12 cellular contexts compared by ENCODE assay signal in genomic region chr11:95282337-95282751, GRCh38. TPM values are rescaled to one million over a fixed set of nuclear protein-coding genes. Genes with fewer than 3 reads are reported as not detected.
A peak's percentile ranks its signal among the peaks of the same experiment; 100 is the strongest.
DNase-seq lines count a peak whose midpoint lies in the region; ATAC-seq, FAIRE-seq and TF ChIP-seq lines count a peak whose summit lies in the region.
"Had no signal": no experiment of that assay in that cellular context is flagged by ENCODE, and none has a peak within 500 bp of the region (broad histone marks: within the 10 kb centered on the region; RNA-seq: fewer than 3 reads in every experiment).

No MANE protein-coding gene starts in this region.

- H3K27me3 ChIP-seq in left ventricle myocardium inferior (ENCODE audit: low read depth) (no peaks in the 10 kb centered on the region), K562 (ENCODE audit: control insufficient read depth in 2 of 2, insufficient read depth in 2 of 2, low read length in 2 of 2) (0 out of 5 replicates have a peak, but pooled peaks cover 0 to 2% of the 10 kb centered on the region in 2 experiments)

- H3K36me3 Mint-ChIP-seq in type B pancreatic cell: no peaks in the 10 kb centered on the region
- H3K36me3 Mint-ChIP-seq in activated CD4-positive, alpha-beta T cell treated with anti-CD3 and anti-CD28 coated beads, Interleukin-2, amount 10 ng/mL, durations not matched to agents 7 days and 5 days (ENCODE audit: low read depth): no peaks in the 10 kb centered on the region

- no peaks in the 10 kb centered on the region for H3K9me3 ChIP-seq in left ventricle myocardium inferior (replicated peaks)
- H3K9me3 ChIP-seq in K562 (replicated peaks; ENCODE audit: control insufficient read depth, insufficient read depth, low read depth, low read length): no peaks in the 10 kb centered on the region

- peaks cover 8% of the 10 kb centered on the region for H3K9me3 Mint-ChIP-seq in type B pancreatic cell
- H3K9me3 Mint-ChIP-seq in activated CD4-positive, alpha-beta T cell treated with anti-CD3 and anti-CD28 coated beads, Interleukin-2, amount 10 ng/mL, durations not matched to agents 7 days and 5 days: peaks cover 2% of the 10 kb centered on the region

- no peak for TF ChIP-seq POLR2A in K562 (conservative IDR thresholded peaks at IDR 0.05)

- DNase-seq in Right ventricle myocardium superior (no peak), left ventricle myocardium inferior (no peak), K562 (ENCODE audit: extremely low read depth in 1 of 4, low spot score in 3 of 4) (no peak), left lobe of liver (ENCODE audit: low spot score) (peak; percentile 70), type B pancreatic cell (ENCODE audit: extremely low spot score, unreplicated experiment) (no peak), T1000 (lab: John Stamatoyannopoulos, UW) (no peak), OCI-M1 (lab: John Stamatoyannopoulos, UW) (no peak)
- DNase-seq in activated CD4-positive, alpha-beta T cell treated with anti-CD3 and anti-CD28 coated beads, Interleukin-2, amount 10 ng/mL, durations not matched to agents 7 days and 5 days: no peak
- DNase-seq: activated CD4-positive, alpha-beta T cell treated with anti-CD3 and anti-CD28 coated beads, Interleukin-2, amount 10 ng/mL, durations not matched to agents 24 days and 14 days; MM.1S; stimulated activated CD8-positive, alpha-beta memory T cell treated with anti-CD3 and anti-CD28 coated beads, Interleukin-4, amount 100 ng/mL, for 48 hours; SW 1271 had no signal

- TF ChIP-seq RAD21 in K562 (CRISPR knock-in tag; conservative IDR thresholded peaks at IDR 0.05 in 1 of 2, IDR thresholded peaks at IDR 0.05 in 1 of 2): no peak

- ATAC-seq in Right ventricle myocardium superior (ENCODE audit: poor library complexity) (peak; percentile 34), K562 (no peak), left lobe of liver (peak; percentile 95)

- H3K4me3 ChIP-seq in left ventricle myocardium inferior (no peak overlapping the region), K562 (no peak overlapping the region)

- H3K36me3 ChIP-seq in left ventricle myocardium inferior: no peaks in the 10 kb centered on the region
- no peaks in the 10 kb centered on the region for H3K36me3 ChIP-seq in K562 (ENCODE audit: control insufficient read depth, insufficient read depth, low read length)

- H3K79me2 ChIP-seq in K562 (ENCODE audit: control insufficient read depth, insufficient read depth, low read length): no peaks in the 10 kb centered on the region

- no peaks in the 10 kb centered on the region for H3K4me1 ChIP-seq in left ventricle myocardium inferior
- no peaks in the 10 kb centered on the region for H3K4me1 ChIP-seq in K562 (replicated peaks in 1 of 2; ENCODE audit: control insufficient read depth in 2 of 2, insufficient read depth in 2 of 2, low read length in 2 of 2)

- H3K9me1 ChIP-seq in K562 (ENCODE audit: control insufficient read depth, insufficient read depth, low read length): no peaks in the 10 kb centered on the region

- no peak for TF ChIP-seq CTCF in left ventricle myocardium inferior (IDR thresholded peaks at IDR 0.05; ENCODE audit: borderline replicate concordance)
- no peak for TF ChIP-seq CTCF in K562 (IDR thresholded peaks at IDR 0.05 in 2 of 3, conservative IDR thresholded peaks at IDR 0.05 in 1 of 3; ENCODE audit: insufficient read depth in 2 of 3, low read depth in 1 of 3, low read length in 3 of 3)
- TF ChIP-seq CTCF in type B pancreatic cell (conservative IDR thresholded peaks at IDR 0.05): no peak

- in situ Hi-C loops in K562 (cut with MboI): no loop called here

- no peak for TF ChIP-seq EP300 in K562 (IDR thresholded peaks at IDR 0.05; ENCODE audit: low read length)

- H3K4me2 ChIP-seq in K562 (ENCODE audit: insufficient read depth, low read length): no peak overlapping the region

- no peak overlapping the region for H2AFZ ChIP-seq in K562 (ENCODE audit: low read depth, low read length)

- H3K4me1 Mint-ChIP-seq in type B pancreatic cell (ENCODE audit: unreplicated experiment): peaks cover 27% of the 10 kb centered on the region
- H3K4me1 Mint-ChIP-seq in activated CD4-positive, alpha-beta T cell treated with anti-CD3 and anti-CD28 coated beads, Interleukin-2, amount 10 ng/mL, durations not matched to agents 7 days and 5 days: peaks cover 1% of the 10 kb centered on the region

- no TSS peak for BruUV-seq in K562 (replicated peaks; lab: Mats Ljungman, UMichigan)

- H3K27me3 Mint-ChIP-seq in type B pancreatic cell: no peaks in the 10 kb centered on the region
- no peaks in the 10 kb centered on the region for H3K27me3 Mint-ChIP-seq in activated CD4-positive, alpha-beta T cell treated with anti-CD3 and anti-CD28 coated beads, Interleukin-2, amount 10 ng/mL, durations not matched to agents 7 days and 5 days

- intact Hi-C loops in Right ventricle myocardium superior (cut with DNase I) (no loop called here), left ventricle myocardium inferior (cut with micrococcal nuclease) (no loop called here), K562 (cut with micrococcal nuclease) (no loop called here)

- H3K9ac ChIP-seq in K562 (ENCODE audit: insufficient read depth in 1 of 2, low read depth in 2 of 2, low read length in 2 of 2): no peak overlapping the region

- POLR2A ChIA-PET in K562 (lab: Yijun Ruan, JAX): interaction anchor here (0.6 to 0.7 kb wide), 2 partner anchors 63 to 215 kb away, joined by 3 read pairs; no protein-coding TSS in a partner anchor
- POLR2A ChIA-PET in activated CD4-positive, alpha-beta T cell treated with anti-CD3 and anti-CD28 coated beads, Interleukin-2, amount 10 ng/mL, durations not matched to agents 7 days and 5 days (lab: Charles Lee): interaction anchor here (0.6 kb wide), 1 partner anchor 25 kb away, joined by 3 read pairs; no protein-coding TSS in a partner anchor

- 1% methylated on average over 4 of the region's 4 CpGs for WGBS in K562 (ENCODE audit: insufficient coverage, low coverage, missing lambda C conversion rate)

- no peak overlapping the region for H3K27ac ChIP-seq in left ventricle myocardium inferior (replicated peaks)
- no peak overlapping the region for H3K27ac ChIP-seq in K562 (ENCODE audit: extremely low read depth, low read depth, low read length)

- H4K20me1 ChIP-seq in K562 (replicated peaks; ENCODE audit: control insufficient read depth, insufficient read depth, low read length): no peaks in the 10 kb centered on the region

- H3K4me3 Mint-ChIP-seq in type B pancreatic cell: no peak overlapping the region
- no peak overlapping the region for H3K4me3 Mint-ChIP-seq in activated CD4-positive, alpha-beta T cell treated with anti-CD3 and anti-CD28 coated beads, Interleukin-2, amount 10 ng/mL, durations not matched to agents 7 days and 5 days
- H3K4me3 Mint-ChIP-seq: activated CD4-positive, alpha-beta T cell treated with anti-CD3 and anti-CD28 coated beads, Interleukin-2, amount 10 ng/mL, durations not matched to agents 24 days and 14 days had no signal

- CTCF ChIA-PET in K562 (lab: Yijun Ruan, JAX; ENCODE audit: low intra/inter-chr PET ratio): no interaction called here
- CTCF ChIA-PET in activated CD4-positive, alpha-beta T cell treated with anti-CD3 and anti-CD28 coated beads, Interleukin-2, amount 10 ng/mL, durations not matched to agents 7 days and 5 days (lab: Charles Lee): interaction anchor here (0.7 to 1.1 kb wide), 2 partner anchors 38 to 108 kb away, joined by 3 read pairs; no protein-coding TSS in a partner anchor

- H3K27ac Mint-ChIP-seq in type B pancreatic cell: peak overlapping the region; percentile 55
- H3K27ac Mint-ChIP-seq in activated CD4-positive, alpha-beta T cell treated with anti-CD3 and anti-CD28 coated beads, Interleukin-2, amount 10 ng/mL, durations not matched to agents 7 days and 5 days: no peak overlapping the region
- H3K27ac Mint-ChIP-seq: activated CD4-positive, alpha-beta T cell treated with anti-CD3 and anti-CD28 coated beads, Interleukin-2, amount 10 ng/mL, durations not matched to agents 24 days and 14 days had no signal

- no peak for FAIRE-seq in K562 (lab: Jason Lieb, UNC)

RNA-seq across cellular contexts. Expression of gene SESN3, which starts 51.3 kb away (rescaled TPM):
- total RNA-seq in Right ventricle myocardium superior: 4.8 TPM
- total RNA-seq in left ventricle myocardium inferior: 8.1 TPM
- 0.83 and 3.3 TPM in 2 replicates for total RNA-seq in K562 (2011; cell fraction: chromatin; rRNA removed; ENCODE audit: low replicate concordance)
- total RNA-seq in K562 (2011; cell fraction: nucleolus; rRNA removed): 0.17 and 0.53 TPM in 2 replicates
- total RNA-seq in K562 (2011; cell fraction: nucleoplasm; rRNA removed): 1.4 and 2.3 TPM in 2 replicates
- total RNA-seq in K562 (2014; rRNA removed): 1.1 and 1.5 TPM in 2 replicates
- 2.0 and 2.1 TPM in 2 replicates for total RNA-seq in K562 (2014; rRNA removed; fragmentation: Illumina TruSeq; extraction: Trizol)
- 1.9 and 2.4 TPM in 2 replicates for total RNA-seq in K562 (2015; rRNA removed; fragmentation: Illumina TruSeq; extraction: Trizol)
- total RNA-seq in K562 (2021): 2.5 and 2.6 TPM in 2 replicates
- polyA plus RNA-seq in K562 (2011; rRNA removed): 0.95 and 1.6 TPM in 2 replicates
- polyA plus RNA-seq in K562 (2011; cell fraction: cytosol; rRNA removed): 0.09 and 0.63 TPM in 2 replicates
- 0.47 and 1.7 TPM in 2 replicates for polyA plus RNA-seq in K562 (2011; cell fraction: nucleus; rRNA removed)
- 1.3 and 1.6 TPM in 2 replicates for polyA plus RNA-seq in K562 (2012)
- 1.1 and 1.5 TPM in 2 replicates for polyA plus RNA-seq in K562 (2014; fragmentation: Illumina TruSeq; extraction: Trizol)
- polyA plus RNA-seq in K562 (2014; fragmentation: Nextera tagmentation; extraction: Ambion mirVana): under 1 TPM; 0.44 to 0.48 TPM
- 0.78 and 0.81 TPM in 2 replicates for polyA plus RNA-seq in K562 (2014; rRNA removed)
- 1.6 and 3.4 TPM in 2 replicates for polyA minus RNA-seq in K562 (2011; rRNA and poly(A)+ RNA removed)
- 0.38 and 0.82 TPM in 2 replicates for polyA minus RNA-seq in K562 (2011; cell fraction: cytosol; rRNA and poly(A)+ RNA removed)
- 0.81 and 2.8 TPM in 2 replicates for polyA minus RNA-seq in K562 (2011; cell fraction: nucleus; rRNA and poly(A)+ RNA removed)
- total RNA-seq in left lobe of liver: 7.0 TPM
- total RNA-seq in type B pancreatic cell (ENCODE audit: low replicate concordance): 58.2 and 107 TPM in 2 replicates
- 10 to 100 TPM; 47.6 to 50.6 TPM for total RNA-seq in activated CD4-positive, alpha-beta T cell treated with anti-CD3 and anti-CD28 coated beads, Interleukin-2, amount 10 ng/mL, durations not matched to agents 7 days and 5 days
